In genomic region chr17:83201206-83202001, GRCh38 we compare ENCODE assay signal across 10 cellular contexts.
DNase-seq lines count a peak whose midpoint lies in the region; ATAC-seq and TF ChIP-seq lines count a peak whose summit lies in the region.
"Had no signal": no experiment of that assay in that cellular context is flagged by ENCODE, and none has a peak within 500 bp of the region (broad histone marks: within the 10 kb centered on the region; RNA-seq: fewer than 3 reads in every experiment).

No MANE protein-coding gene starts in this region.

- H3K27me3 ChIP-seq in BLaER1 (no peaks in the 10 kb centered on the region), parathyroid adenoma (ENCODE audit: control insufficient read depth, insufficient read depth, low read length) (no peaks in the 10 kb centered on the region)

- H3K4me1 ChIP-seq in BLaER1: peaks cover 95% of the 10 kb centered on the region
- H3K4me1 ChIP-seq in parathyroid adenoma: peaks cover 42% of the 10 kb centered on the region

- peak overlapping the region; percentile 84 for H2AFZ ChIP-seq in parathyroid adenoma

- H3K4me1 Mint-ChIP-seq in T-helper 17 cell: peaks cover 27% of the 10 kb centered on the region
- no peaks in the 10 kb centered on the region for H3K4me1 Mint-ChIP-seq in glutamatergic neuron (ENCODE audit: low read depth, unreplicated experiment)

- H3K36me3 ChIP-seq in BLaER1 (no peaks in the 10 kb centered on the region), parathyroid adenoma (ENCODE audit: control insufficient read depth, insufficient read depth, low read length) (no peaks in the 10 kb centered on the region)

- peaks cover 12% of the 10 kb centered on the region for H3K9me3 Mint-ChIP-seq in glutamatergic neuron (ENCODE audit: unreplicated experiment)
- H3K9me3 Mint-ChIP-seq: naive thymus-derived CD8-positive, alpha-beta T cell had no signal

- TF ChIP-seq CTCF in glutamatergic neuron (IDR thresholded peaks at IDR 0.05; ENCODE audit: partially characterized antibody, unreplicated experiment): no peak
- TF ChIP-seq CTCF in parathyroid adenoma (IDR thresholded peaks at IDR 0.05): no peak

- no peak overlapping the region for H3K4me3 ChIP-seq in BLaER1
- H3K4me3 ChIP-seq in parathyroid adenoma (ENCODE audit: low read depth, low read length): no peak overlapping the region

- peak overlapping the region; percentile 90 for H3K27ac Mint-ChIP-seq in T-helper 17 cell
- H3K27ac Mint-ChIP-seq in glutamatergic neuron (ENCODE audit: unreplicated experiment): no peak overlapping the region

- H3K4me2 ChIP-seq in BLaER1 (peak overlapping the region; percentile 99), parathyroid adenoma (ENCODE audit: low read length) (no peak overlapping the region)

- H4K20me1 ChIP-seq in BLaER1: no peaks in the 10 kb centered on the region

- peak overlapping the region; percentile 56; the same call in 1 of the 2 replicates for H3K9ac ChIP-seq in BLaER1
- no peak overlapping the region for H3K9ac ChIP-seq in parathyroid adenoma

- no peak overlapping the region for H3K4me3 Mint-ChIP-seq in T-helper 17 cell
- H3K4me3 Mint-ChIP-seq in glutamatergic neuron (ENCODE audit: unreplicated experiment): no peak overlapping the region
- H3K4me3 Mint-ChIP-seq: brain had no signal

- H3K9me3 ChIP-seq in BLaER1: no peaks in the 10 kb centered on the region
- no peaks in the 10 kb centered on the region for H3K9me3 ChIP-seq in T-helper 17 cell (ENCODE audit: control insufficient read depth, low read length, poor library complexity, severe bottlenecking)
- no peaks in the 10 kb centered on the region for H3K9me3 ChIP-seq in parathyroid adenoma (ENCODE audit: control insufficient read depth, low read length)

- peak overlapping the region; percentile 80 for H3K27ac ChIP-seq in BLaER1
- H3K27ac ChIP-seq in parathyroid adenoma: peak overlapping the region; percentile 79

- H3K27me3 Mint-ChIP-seq in T-helper 17 cell (no peaks in the 10 kb centered on the region), glutamatergic neuron (ENCODE audit: unreplicated experiment) (peaks cover 3% of the 10 kb centered on the region)
- H3K27me3 Mint-ChIP-seq: naive thymus-derived CD8-positive, alpha-beta T cell had no signal

- DNase-seq in T-helper 17 cell: peak in 2 of 3 donors; percentile 2 to 3
- peak; percentile 12 for DNase-seq in glutamatergic neuron
- no peak for DNase-seq in DMS53 (lab: John Stamatoyannopoulos, UW)
- no peak for DNase-seq in NCI-H2107 (lab: John Stamatoyannopoulos, UW)
- DNase-seq in DMS153 (lab: John Stamatoyannopoulos, UW): no peak
- DNase-seq in putamen (ENCODE audit: low spot score): no peak

- no peaks in the 10 kb centered on the region for H3K79me2 ChIP-seq in parathyroid adenoma

- H3K36me3 Mint-ChIP-seq in T-helper 17 cell (ENCODE audit: low read depth): no peaks in the 10 kb centered on the region
- peaks cover 12% of the 10 kb centered on the region for H3K36me3 Mint-ChIP-seq in glutamatergic neuron (ENCODE audit: unreplicated experiment)
- H3K36me3 Mint-ChIP-seq: brain; naive thymus-derived CD8-positive, alpha-beta T cell had no signal

- ATAC-seq in T-helper 17 cell: no peak

Comparison
In these comparisons a context has a peak if more than half of its experiments do, and no peak if none do; other contexts are left out.
1. DNase-seq: peak in T-helper 17 cell (2 of 3) and glutamatergic neuron (single experiment); none in DMS53 (single experiment), NCI-H2107 (single experiment), DMS153 (single experiment) and putamen (single experiment).